In the genomic region with DNA sequence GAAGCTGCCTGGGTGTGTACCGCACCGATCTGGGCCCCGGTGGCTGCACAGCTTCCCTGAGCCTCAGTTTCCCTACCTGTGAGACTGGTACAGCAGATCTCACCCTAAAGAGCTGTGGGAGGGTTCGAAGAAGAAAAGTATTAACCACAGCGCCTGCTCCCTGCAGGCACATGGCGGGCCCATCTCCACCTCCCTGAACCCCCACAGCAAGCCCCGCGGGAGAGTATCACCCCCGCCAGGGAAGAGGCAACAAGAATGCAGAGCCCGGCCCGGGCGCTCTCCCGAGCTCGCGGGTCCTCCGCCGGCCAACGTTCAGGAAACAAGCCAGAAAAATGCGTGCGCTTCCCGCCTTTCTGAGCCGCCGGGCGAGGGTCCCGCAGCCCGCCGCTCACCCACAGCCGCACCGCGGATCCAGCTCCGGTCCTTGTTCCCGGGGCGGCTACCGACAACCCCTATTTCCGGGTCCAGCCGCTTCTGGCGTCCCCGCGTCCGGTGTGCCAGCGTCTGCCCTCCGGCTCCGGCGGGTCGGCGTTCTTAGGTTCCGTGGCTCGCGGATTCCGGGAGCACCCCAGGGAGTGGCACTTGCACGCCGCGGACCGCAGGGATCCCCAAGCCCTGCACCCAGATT, we compare ENCODE assay signal across 7 cellular contexts. TPM values are rescaled to one million over a fixed set of nuclear protein-coding genes. Genes with fewer than 3 reads are reported as not detected.
DNase-seq lines count a peak whose midpoint lies in the region; ATAC-seq and TF ChIP-seq lines count a peak whose summit lies in the region.

A gene with protein sequence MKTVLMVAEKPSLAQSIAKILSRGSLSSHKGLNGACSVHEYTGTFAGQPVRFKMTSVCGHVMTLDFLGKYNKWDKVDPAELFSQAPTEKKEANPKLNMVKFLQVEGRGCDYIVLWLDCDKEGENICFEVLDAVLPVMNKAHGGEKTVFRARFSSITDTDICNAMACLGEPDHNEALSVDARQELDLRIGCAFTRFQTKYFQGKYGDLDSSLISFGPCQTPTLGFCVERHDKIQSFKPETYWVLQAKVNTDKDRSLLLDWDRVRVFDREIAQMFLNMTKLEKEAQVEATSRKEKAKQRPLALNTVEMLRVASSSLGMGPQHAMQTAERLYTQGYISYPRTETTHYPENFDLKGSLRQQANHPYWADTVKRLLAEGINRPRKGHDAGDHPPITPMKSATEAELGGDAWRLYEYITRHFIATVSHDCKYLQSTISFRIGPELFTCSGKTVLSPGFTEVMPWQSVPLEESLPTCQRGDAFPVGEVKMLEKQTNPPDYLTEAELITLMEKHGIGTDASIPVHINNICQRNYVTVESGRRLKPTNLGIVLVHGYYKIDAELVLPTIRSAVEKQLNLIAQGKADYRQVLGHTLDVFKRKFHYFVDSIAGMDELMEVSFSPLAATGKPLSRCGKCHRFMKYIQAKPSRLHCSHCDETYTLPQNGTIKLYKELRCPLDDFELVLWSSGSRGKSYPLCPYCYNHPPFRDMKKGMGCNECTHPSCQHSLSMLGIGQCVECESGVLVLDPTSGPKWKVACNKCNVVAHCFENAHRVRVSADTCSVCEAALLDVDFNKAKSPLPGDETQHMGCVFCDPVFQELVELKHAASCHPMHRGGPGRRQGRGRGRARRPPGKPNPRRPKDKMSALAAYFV (minus strand): TSS at position 450 of the 628 bp plus-strand sequence. CDS start 7,078 bp downstream, outside the sequence.

- DNase-seq in HUDEP-2 (lab: John Stamatoyannopoulos, UW; ENCODE audit: unreplicated experiment in 76 of 76) = peak in 72 of 76 experiments; percentile 7 to 80 (median 65)
- peak; percentile 90 for DNase-seq in OCI-LY7 (ENCODE audit: low spot score)
- DNase-seq in activated T-cell treated with anti-CD3 and anti-CD28 coated beads for 24 hours (ENCODE audit: low read depth) = peak; percentile 80
- no peak for DNase-seq in epithelial cell of prostate (ENCODE audit: low read depth, low spot score)
- DNase-seq in mucosa of descending colon = peak; percentile 83 to 90 (median 89)
- peak; percentile 76 to 79 for DNase-seq in stimulated activated CD8-positive, alpha-beta memory T cell treated with anti-CD3 and anti-CD28 coated beads, Interleukin-2, amount 100 ng/mL, for 48 hours (ENCODE audit: low read depth in 2 of 2)

- ATAC-seq in GM18505 (IDR thresholded peaks at IDR 0.05; ENCODE audit: unreplicated experiment) = peak; percentile 76
- peak; percentile 99 for ATAC-seq in mucosa of descending colon

- peaks cover 21% of the 10 kb centered on the region for H3K79me2 ChIP-seq in OCI-LY7 (ENCODE audit: insufficient read depth, low read depth, low read length)

- peak within 1 kb of the TSS; percentile 8 for H3K27ac ChIP-seq in OCI-LY7 (ENCODE audit: low read depth, low read length, poor library complexity, severe bottlenecking)
- H3K27ac ChIP-seq in epithelial cell of prostate = peak within 1 kb of the TSS; percentile 26

- peak; percentile 94 for TF ChIP-seq POLR2A in GM18505 (IDR thresholded peaks at IDR 0.05; ENCODE audit: borderline replicate concordance, extremely low read depth, insufficient read depth, insufficient read length)

- TSS peak; percentile 79 for BruUV-seq in OCI-LY7 (replicated peaks; lab: Mats Ljungman, UMichigan)

- H3K9me2 ChIP-seq in OCI-LY7 (ENCODE audit: insufficient read depth, low read length) = no peaks in the 10 kb centered on the region

- H3K36me3 ChIP-seq in OCI-LY7 (ENCODE audit: insufficient read depth, low read length) (peaks cover 8% of the 10 kb centered on the region; the same call in 1 of the 2 replicates), mucosa of descending colon (ENCODE audit: low read depth) (no peaks in the 10 kb centered on the region)

- no peaks in the 10 kb centered on the region for H3K9me3 ChIP-seq in OCI-LY7 (ENCODE audit: low read length)
- no peaks in the 10 kb centered on the region for H3K9me3 ChIP-seq in mucosa of descending colon

- CTCF ChIA-PET in OCI-LY7 (lab: Charles Lee; ENCODE audit: unreplicated experiment) = no interaction called here

- intact Hi-C loops in OCI-LY7 (cut with micrococcal nuclease; ENCODE audit: unreplicated experiment) (loop anchor here (2.0 kb wide), 1 partner anchor 44 kb away; no protein-coding TSS in a partner anchor), mucosa of descending colon (cut with DNase I, micrococcal nuclease) (no loop called here)

- TF ChIP-seq CTCF in OCI-LY7 (conservative IDR thresholded peaks at IDR 0.05; ENCODE audit: low read length) (no peak), mucosa of descending colon (IDR thresholded peaks at IDR 0.05) (no peak)

- peak within 1 kb of the TSS; percentile 94 for H3K4me2 ChIP-seq in OCI-LY7 (ENCODE audit: low read length)

- H3K4me1 ChIP-seq in OCI-LY7 (ENCODE audit: insufficient read depth, low read length, poor library complexity, severe bottlenecking) (peaks cover 14% of the 10 kb centered on the region), mucosa of descending colon (ENCODE audit: low read depth) (peaks cover 2% of the 10 kb centered on the region)

- H4K20me1 ChIP-seq in OCI-LY7 (ENCODE audit: insufficient read depth, low read length) = peaks cover 4% of the 10 kb centered on the region; the same call in 1 of the 2 replicates

- peak within 1 kb of the TSS; percentile 38 for H2AFZ ChIP-seq in OCI-LY7 (ENCODE audit: low read length)

- H3K4me3 ChIP-seq in OCI-LY7 (ENCODE audit: low read depth, low read length, poor library complexity, severe bottlenecking) (peak within 1 kb of the TSS; percentile 75), mucosa of descending colon (peak within 1 kb of the TSS; percentile 96)

- POLR2A ChIA-PET in OCI-LY7 (lab: Charles Lee) = interaction anchor here (1.0 to 1.4 kb wide), 3 partner anchors 39 to 60 kb away, joined by 4 to 5 read pairs (median 4); no protein-coding TSS in a partner anchor

RNA-seq across cellular contexts. Expression of the gene that starts here (rescaled TPM):
- 65.6 and 82.6 TPM in 2 replicates for total RNA-seq in OCI-LY7 (2014; rRNA removed; shearing (Covaris generic))
- total RNA-seq in OCI-LY7 (2022) (98.7 and 101 TPM in 2 replicates), mucosa of descending colon (10 to 100 TPM; 30.4 to 40.0 (median 38.3) TPM)
